ENCODE assay signal across 13 cellular contexts in the genomic region with DNA sequence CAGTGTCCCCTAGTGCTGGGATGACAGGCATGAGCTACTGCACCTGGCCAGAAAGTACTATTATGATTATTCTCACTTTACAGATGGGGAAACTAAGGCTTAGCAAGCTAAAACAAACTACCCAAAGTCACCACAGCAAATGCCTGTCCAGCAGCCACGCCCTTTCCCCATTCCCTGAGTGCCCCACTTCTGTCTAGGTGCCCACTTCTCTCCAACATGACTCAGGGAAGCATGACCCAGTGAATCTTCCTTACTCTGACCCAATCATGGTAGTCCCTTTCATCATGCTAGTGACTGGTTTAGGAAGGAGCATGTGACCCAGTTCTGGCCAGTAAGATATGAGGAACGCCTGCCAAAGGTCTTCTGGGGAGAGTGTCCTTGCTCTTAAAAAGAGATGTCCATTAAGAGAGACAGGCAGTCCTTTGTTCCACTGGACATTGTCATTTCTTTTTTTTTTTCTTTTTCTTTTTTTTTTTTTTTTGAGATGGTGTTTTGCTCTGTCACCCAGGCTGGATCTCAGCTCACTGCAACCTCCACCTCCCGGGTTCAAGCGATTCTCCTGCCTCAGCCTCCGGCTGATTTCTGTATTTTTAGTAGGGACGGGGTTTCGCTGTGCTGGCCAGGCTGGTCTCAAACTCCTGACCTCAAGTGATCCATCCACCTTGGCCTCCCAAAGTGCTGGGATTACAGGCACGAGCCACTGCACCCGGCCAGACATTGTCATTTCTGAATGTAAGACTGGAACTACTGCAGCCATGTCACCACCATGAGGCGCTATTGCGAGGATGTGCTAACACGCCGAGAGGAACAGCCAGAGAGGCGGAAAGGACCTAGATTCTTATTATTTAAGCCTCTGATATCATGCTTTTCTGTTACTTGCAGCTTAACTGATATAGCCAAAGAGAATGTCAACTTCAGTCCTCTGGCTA. TPM values are rescaled to one million over a fixed set of nuclear protein-coding genes. Genes with fewer than 3 reads are reported as not detected.
DNase-seq lines count a peak whose midpoint lies in the region; ATAC-seq, FAIRE-seq and TF ChIP-seq lines count a peak whose summit lies in the region.
"Had no signal": no experiment of that assay in that cellular context is flagged by ENCODE, and none has a peak within 500 bp of the region (broad histone marks: within the 10 kb centered on the region; RNA-seq: fewer than 3 reads in every experiment).

No MANE protein-coding gene starts in this region.

- no peak overlapping the region for H3K56ac ChIP-seq in H9 (ENCODE audit: insufficient read length, low read depth, low read length)

- peaks cover 2 to 3% (median 2%) of the 10 kb centered on the region in 3 experiments; a peak in 6 of 7 replicates for H3K36me3 Mint-ChIP-seq in H9 (ENCODE audit: insufficient read depth in 1 of 3, low read depth in 3 of 3)

- no peak overlapping the region for H3K14ac ChIP-seq in H9 (ENCODE audit: insufficient read depth, low read length)

- no peak overlapping the region for H3K4me3 Mint-ChIP-seq in H9

- H3K27me3 Mint-ChIP-seq in H9 (ENCODE audit: low read depth), result peaks cover 26% of the 10 kb centered on the region

- H2BK20ac ChIP-seq in H9 (ENCODE audit: low read depth, low read length, poor library complexity, severe bottlenecking), result no peak overlapping the region

- no peak overlapping the region for H2BK120ac ChIP-seq in H9 (ENCODE audit: low read depth, low read length, poor library complexity, severe bottlenecking)

- no peak overlapping the region for H4K8ac ChIP-seq in H9 (replicated peaks; ENCODE audit: insufficient read length, low read depth, low read length)

- no peak overlapping the region for H4K91ac ChIP-seq in H9 (ENCODE audit: insufficient read length, low read depth, low read length)

- peaks cover 5 to 13% of the 10 kb centered on the region in 2 experiments for H3K4me1 Mint-ChIP-seq in H9

- no peak overlapping the region for H3K4me3 ChIP-seq in RWPE2 (ENCODE audit: severe bottlenecking)
- no peak overlapping the region for H3K4me3 ChIP-seq in lower leg skin (ENCODE audit: low read depth, poor library complexity, severe bottlenecking)
- H3K4me3 ChIP-seq in kidney (ENCODE audit: low read length in 2 of 2), result no peak overlapping the region
- H3K4me3 ChIP-seq: sigmoid colon had no signal

- H3K27ac Mint-ChIP-seq in H9, result no peak overlapping the region

- no CpG with 5 or more reads among the region's 14 CpGs for WGBS in H9 (ENCODE audit: extremely low coverage, insufficient read length, low lambda C conversion rate)
- 86 to 88% methylated on average over 14 of the region's 14 CpGs for WGBS in lower leg skin, 2 donors

- no peaks in the 10 kb centered on the region for H3K79me2 ChIP-seq in H9 (ENCODE audit: insufficient read depth, low read length)

- intact Hi-C loops in lower leg skin (cut with DNase I; ENCODE audit: low total_unique reads), result no loop called here
- intact Hi-C loops in kidney (cut with DNase I), result no loop called here

- peak; percentile 11 for DNase-seq in DMS53 (lab: John Stamatoyannopoulos, UW)
- DNase-seq in DMS53 treated with DMSO at 0.1 percent for 48 hours (lab: John Stamatoyannopoulos, UW; ENCODE audit: unreplicated experiment), result no peak
- DNase-seq in H9, result peak; percentile 66
- DNase-seq in RWPE2 (ENCODE audit: low spot score), result no peak
- peak; percentile 71 for DNase-seq in iPS-NIHi7 (ENCODE audit: extremely low spot score)
- DNase-seq in lower leg skin (ENCODE audit: low spot score in 2 of 2), result no peak
- DNase-seq in AG20443 (ENCODE audit: low spot score), result no peak
- DNase-seq in kidney, result no peak
- DNase-seq: NCI-H1694, SHP77 treated with DMSO at 0.1 percent for 48 hours, sigmoid colon had no signal

- no peak overlapping the region for H4K5ac ChIP-seq in H9 (ENCODE audit: insufficient read length, low read depth, low read length)

- H4K20me1 ChIP-seq in H9 (ENCODE audit: control insufficient read depth, insufficient read depth, insufficient read length), result no peaks in the 10 kb centered on the region

- no peak overlapping the region for H3K9ac ChIP-seq in H9 (ENCODE audit: extremely low read depth, insufficient read length, low read length)
- H3K9ac ChIP-seq in kidney (ENCODE audit: low read length in 2 of 2), result no peak overlapping the region

- H3K18ac ChIP-seq in H9 (ENCODE audit: insufficient read length, low read depth, low read length), result no peak overlapping the region

- H2BK5ac ChIP-seq in H9 (ENCODE audit: insufficient read length, low read length), result no peak overlapping the region

- H3K4me1 ChIP-seq in H9 (ENCODE audit: insufficient read depth, low read length), result no peaks in the 10 kb centered on the region
- H3K4me1 ChIP-seq in RWPE2 (ENCODE audit: insufficient read depth, poor library complexity, severe bottlenecking), result no peaks in the 10 kb centered on the region
- no peaks in the 10 kb centered on the region for H3K4me1 ChIP-seq in kidney (ENCODE audit: control insufficient read depth in 1 of 2, insufficient read depth in 1 of 2, low read depth in 1 of 2, low read length in 2 of 2)
- H3K4me1 ChIP-seq: sigmoid colon had no signal

- no peak overlapping the region for H3K4me2 ChIP-seq in H9 (ENCODE audit: insufficient read depth, insufficient read length, low read length)

- H2BK12ac ChIP-seq in H9 (ENCODE audit: insufficient read length, low read depth, low read length), result no peak overlapping the region

- TF ChIP-seq POLR2A in lower leg skin (IDR thresholded peaks at IDR 0.05), result no peak

- H3K9me3 Mint-ChIP-seq in H9, result peaks cover 2% of the 10 kb centered on the region in 2 experiments; a peak in 3 of 5 replicates

- H3K36me3 ChIP-seq in RWPE2 (ENCODE audit: low read depth) (no peaks in the 10 kb centered on the region), kidney (ENCODE audit: control insufficient read depth in 1 of 2, insufficient read depth in 2 of 2, low read length in 2 of 2) (no peaks in the 10 kb centered on the region)
- H3K36me3 ChIP-seq: sigmoid colon had no signal

- no peak overlapping the region for H2AK5ac ChIP-seq in H9 (ENCODE audit: insufficient read length, low read length)

- no peaks in the 10 kb centered on the region for H3K9me3 ChIP-seq in H9 (ENCODE audit: control insufficient read depth, low read depth, low read length)
- no peaks in the 10 kb centered on the region for H3K9me3 ChIP-seq in RWPE2 (ENCODE audit: severe bottlenecking)
- peaks cover 0 to 3% of the 10 kb centered on the region in 2 donors for H3K9me3 ChIP-seq in kidney (ENCODE audit: control insufficient read depth in 1 of 2, low read length in 2 of 2)
- H3K9me3 ChIP-seq: sigmoid colon had no signal

- no peak for FAIRE-seq in kidney (lab: Jason Lieb, UNC)
- FAIRE-seq: A204.1, astrocyte had no signal

- H3K27ac ChIP-seq in H9 (ENCODE audit: insufficient read length, low read depth, low read length), result no peak overlapping the region
- H3K27ac ChIP-seq in RWPE2 (ENCODE audit: poor library complexity, severe bottlenecking), result no peak overlapping the region
- no peak overlapping the region for H3K27ac ChIP-seq in kidney (ENCODE audit: low read depth in 2 of 2, low read length in 2 of 2)
- H3K27ac ChIP-seq: sigmoid colon had no signal

- H3K23ac ChIP-seq in H9 (ENCODE audit: insufficient read length, low read depth, low read length), result no peak overlapping the region

- H3K27me3 ChIP-seq in H9 (ENCODE audit: insufficient read depth, low read length) (no peaks in the 10 kb centered on the region), RWPE2 (ENCODE audit: insufficient read depth, poor library complexity, severe bottlenecking) (peaks cover 3% of the 10 kb centered on the region)

- H2BK15ac ChIP-seq in H9 (ENCODE audit: low read depth, low read length), result no peak overlapping the region

- H3K4ac ChIP-seq in H9 (ENCODE audit: low read depth, low read length), result no peak overlapping the region

- H2AFZ ChIP-seq in H9 (ENCODE audit: low read length), result no peak overlapping the region

- no peaks in the 10 kb centered on the region for H3K79me1 ChIP-seq in H9 (ENCODE audit: insufficient read depth, low read depth, low read length, poor library complexity, severe bottlenecking)

- TF ChIP-seq CTCF in H9 (conservative IDR thresholded peaks at IDR 0.05) (peak; percentile 77), RWPE2 (IDR thresholded peaks at IDR 0.05; ENCODE audit: poor library complexity, severe bottlenecking) (no peak), lower leg skin (IDR thresholded peaks at IDR 0.05) (no peak), kidney (IDR thresholded peaks at IDR 0.05; ENCODE audit: borderline replicate concordance, extremely low read depth, insufficient read depth) (no peak)

- peak; percentile 60 for ATAC-seq in RWPE2 (ENCODE audit: low read depth)

- no peaks in the 10 kb centered on the region for H3K23me2 ChIP-seq in H9 (ENCODE audit: insufficient read length, low read depth, low read length, poor library complexity, severe bottlenecking)

- no peak overlapping the region for H3T11ph ChIP-seq in H9 (ENCODE audit: low read length)

RNA-seq across cellular contexts. Expression of gene MEGF11, which starts 19.8 kb away (rescaled TPM):
- total RNA-seq in H9 (2021) (1.2 and 1.6 TPM in 2 replicates), lower leg skin (10 to 100 TPM in 1 of 4 donors, 1 to 10 TPM in 2, under 1 TPM in 1; 0.97 to 10.6 (median 4.0) TPM), kidney (41.8 TPM)
- polyA plus RNA-seq in kidney (ENCODE audit: insufficient read depth, low read depth, low replicate concordance), result 10.4 TPM
- total RNA-seq: sigmoid colon had no signal

RNA-seq across cellular contexts. Expression of gene DIS3L, which starts 59.6 kb away (rescaled TPM):
- 30.2 and 30.7 TPM in 2 replicates for total RNA-seq in H9 (2021)
- 10 to 100 TPM; 12.9 to 19.7 (median 17.1) TPM for total RNA-seq in lower leg skin
- total RNA-seq in kidney, result 28.5 TPM
- polyA plus RNA-seq in kidney (ENCODE audit: insufficient read depth, low read depth, low replicate concordance), result 10.6 TPM

Comparison
In these comparisons a context has a peak if more than half of its experiments do, and no peak if none do; other contexts are left out.
1. DNase-seq: peak in DMS53 (single experiment), H9 (single experiment) and iPS-NIHi7 (single experiment); none in DMS53 treated with DMSO at 0.1 percent for 48 hours (single experiment), RWPE2 (single experiment), lower leg skin (0 of 2), AG20443 (single experiment) and kidney (single experiment).